In genomic region chr2:235394278-235394828, GRCh38 we compare ENCODE assay signal across 16 cellular contexts.
A peak's percentile ranks its signal among the peaks of the same experiment; 100 is the strongest.
DNase-seq lines count a peak whose midpoint lies in the region.
"Had no signal": no experiment of that assay in that cellular context is flagged by ENCODE, and none has a peak within 500 bp of the region (broad histone marks: within the 10 kb centered on the region; RNA-seq: fewer than 3 reads in every experiment).

No MANE protein-coding gene starts in this region.

- H3K9me3 Mint-ChIP-seq in activated T-helper 2 cell treated with anti-CD3 and anti-CD28 coated beads, Interferon-gamma antibody, Interleukin-2, Interleukin-4, amounts not matched to agents 10 μg/mL and 5 μg/mL and 100 μg/mL, durations not matched to agents 14 hours and 24 hours and 36 hours = no peaks in the 10 kb centered on the region
- H3K9me3 Mint-ChIP-seq: stimulated activated effector memory CD8-positive, alpha-beta T cell treated with anti-CD3 and anti-CD28 coated beads, Interleukin-12 subunit alpha, Interleukin-12 subunit beta, amount 100 ng/mL, for 72 hours had no signal

- DNase-seq in HK-2 (ENCODE audit: unreplicated experiment) (peak; percentile 52), amniotic epithelial cell (ENCODE audit: low read depth) (peak; percentile 63), iris pigment epithelial cell (ENCODE audit: low read depth) (peak; percentile 94), anterior cingulate cortex (lab: John Stamatoyannopoulos, UW) (no peak), epidermal melanocyte (ENCODE audit: insufficient read length, low spot score) (no peak)
- no peak for DNase-seq in activated T-helper 2 cell treated with anti-CD3 and anti-CD28 coated beads, Interferon-gamma antibody, Interleukin-2, Interleukin-4, amounts not matched to agents 10 μg/mL and 5 μg/mL and 100 μg/mL, durations not matched to agents 14 hours and 24 hours and 36 hours (ENCODE audit: low spot score)
- no peak for DNase-seq in stimulated activated CD4-positive, alpha-beta T cell treated with anti-CD3 and anti-CD28 coated beads, Interleukin-4, amount 100 ng/mL, for 4 hours
- DNase-seq: activated CD4-positive, alpha-beta T cell treated with anti-CD3 and anti-CD28 coated beads for 1 hour; activated naive CD4-positive, alpha-beta T cell treated with anti-CD3 and anti-CD28 coated beads, Interleukin-2, amount 10 ng/mL, durations not matched to agents 7 days and 5 days; effector CD8-positive, alpha-beta T cell; Kasumi-1; NCI-H2227 treated with DMSO at 0.1 percent for 48 hours had no signal

- H3K27ac ChIP-seq in ACC112 (ENCODE audit: low read depth, low read length) = peak overlapping the region; percentile 58

- H3K27me3 Mint-ChIP-seq in activated T-helper 2 cell treated with anti-CD3 and anti-CD28 coated beads, Interferon-gamma antibody, Interleukin-2, Interleukin-4, amounts not matched to agents 10 μg/mL and 5 μg/mL and 100 μg/mL, durations not matched to agents 14 hours and 24 hours and 36 hours (ENCODE audit: low read depth) = peaks cover 5% of the 10 kb centered on the region

- H3K36me3 Mint-ChIP-seq in activated T-helper 2 cell treated with anti-CD3 and anti-CD28 coated beads, Interferon-gamma antibody, Interleukin-2, Interleukin-4, amounts not matched to agents 10 μg/mL and 5 μg/mL and 100 μg/mL, durations not matched to agents 14 hours and 24 hours and 36 hours (ENCODE audit: low read depth) = no peaks in the 10 kb centered on the region
- H3K36me3 Mint-ChIP-seq: activated naive CD4-positive, alpha-beta T cell treated with anti-CD3 and anti-CD28 coated beads, Interleukin-2, amount 10 ng/mL, durations not matched to agents 7 days and 5 days; stimulated activated effector memory CD8-positive, alpha-beta T cell treated with anti-CD3 and anti-CD28 coated beads, Interleukin-12 subunit alpha, Interleukin-12 subunit beta, amount 100 ng/mL, for 72 hours had no signal

- no peak overlapping the region for H3K27ac Mint-ChIP-seq in activated T-helper 2 cell treated with anti-CD3 and anti-CD28 coated beads, Interferon-gamma antibody, Interleukin-2, Interleukin-4, amounts not matched to agents 10 μg/mL and 5 μg/mL and 100 μg/mL, durations not matched to agents 14 hours and 24 hours and 36 hours
- H3K27ac Mint-ChIP-seq: activated naive CD4-positive, alpha-beta T cell treated with anti-CD3 and anti-CD28 coated beads, Interleukin-2, amount 10 ng/mL, durations not matched to agents 7 days and 5 days; B cell; stimulated activated effector memory CD8-positive, alpha-beta T cell treated with anti-CD3 and anti-CD28 coated beads, Interleukin-12 subunit alpha, Interleukin-12 subunit beta, amount 100 ng/mL, for 72 hours had no signal

- H3K27me3 ChIP-seq in ACC112 (ENCODE audit: insufficient read depth, low read length) = no peaks in the 10 kb centered on the region

- no peak overlapping the region for H3K4me3 Mint-ChIP-seq in activated T-helper 2 cell treated with anti-CD3 and anti-CD28 coated beads, Interferon-gamma antibody, Interleukin-2, Interleukin-4, amounts not matched to agents 10 μg/mL and 5 μg/mL and 100 μg/mL, durations not matched to agents 14 hours and 24 hours and 36 hours (ENCODE audit: low read depth)
- H3K4me3 Mint-ChIP-seq: activated naive CD4-positive, alpha-beta T cell treated with anti-CD3 and anti-CD28 coated beads, Interleukin-2, amount 10 ng/mL, durations not matched to agents 7 days and 5 days; B cell; neural crest cell; stimulated activated effector memory CD8-positive, alpha-beta T cell treated with anti-CD3 and anti-CD28 coated beads, Interleukin-12 subunit alpha, Interleukin-12 subunit beta, amount 100 ng/mL, for 72 hours had no signal

- peaks cover 10% of the 10 kb centered on the region for H3K4me1 Mint-ChIP-seq in activated T-helper 2 cell treated with anti-CD3 and anti-CD28 coated beads, Interferon-gamma antibody, Interleukin-2, Interleukin-4, amounts not matched to agents 10 μg/mL and 5 μg/mL and 100 μg/mL, durations not matched to agents 14 hours and 24 hours and 36 hours (ENCODE audit: low read depth)

- no peaks in the 10 kb centered on the region for H3K79me2 ChIP-seq in ACC112 (ENCODE audit: control insufficient read depth, insufficient read depth, low read length, unreplicated experiment)

- H3K4me1 ChIP-seq in ACC112 (ENCODE audit: control insufficient read depth, insufficient read depth, low read length, unreplicated experiment) = peaks cover 18% of the 10 kb centered on the region

- intact Hi-C loops in activated T-helper 2 cell treated with anti-CD3 and anti-CD28 coated beads, Interferon-gamma antibody, Interleukin-2, Interleukin-4, amounts not matched to agents 10 μg/mL and 5 μg/mL and 100 μg/mL, durations not matched to agents 14 hours and 24 hours and 36 hours (cut with micrococcal nuclease) = no loop called here

- no peak overlapping the region for H3K4me3 ChIP-seq in ACC112 (ENCODE audit: low read depth, low read length)

- no peaks in the 10 kb centered on the region for H3K36me3 ChIP-seq in ACC112 (ENCODE audit: insufficient read depth, low read length)

- H2AFZ ChIP-seq in ACC112 (ENCODE audit: low read length, unreplicated experiment) = no peak overlapping the region

Comparison
In these comparisons a context has a peak if more than half of its experiments do, and no peak if none do; other contexts are left out.
1. DNase-seq: peak in HK-2 (single experiment), amniotic epithelial cell (single experiment) and iris pigment epithelial cell (single experiment); none in activated T-helper 2 cell treated with anti-CD3 and anti-CD28 coated beads, Interferon-gamma antibody, Interleukin-2, Interleukin-4, amounts not matched to agents 10 μg/mL and 5 μg/mL and 100 μg/mL, durations not matched to agents 14 hours and 24 hours and 36 hours (single experiment), anterior cingulate cortex (0 of 58), epidermal melanocyte (single experiment) and stimulated activated CD4-positive, alpha-beta T cell treated with anti-CD3 and anti-CD28 coated beads, Interleukin-4, amount 100 ng/mL, for 4 hours (0 of 2).